ENCODE assay signal across 9 cellular contexts in genomic region chr3:39255503-39256325, GRCh38. TPM values are rescaled to one million over a fixed set of nuclear protein-coding genes. Genes with fewer than 3 reads are reported as not detected.
DNase-seq lines count a peak whose midpoint lies in the region; ATAC-seq and TF ChIP-seq lines count a peak whose summit lies in the region.
"Had no signal": no experiment of that assay in that cellular context is flagged by ENCODE, and none has a peak within 500 bp of the region (broad histone marks: within the 10 kb centered on the region; RNA-seq: fewer than 3 reads in every experiment).

No MANE protein-coding gene starts in this region.

- H3K36me3 ChIP-seq in left ventricle myocardium inferior (no peaks in the 10 kb centered on the region), mucosa of descending colon (ENCODE audit: low read depth) (no peaks in the 10 kb centered on the region), WERI-Rb-1 (no peaks in the 10 kb centered on the region)

- ATAC-seq in Right ventricle myocardium inferior (peak; percentile 51), HG02943 (IDR thresholded peaks at IDR 0.05; ENCODE audit: low read depth, unreplicated experiment) (peak; percentile 98), mucosa of descending colon (peak; percentile 85)

- DNase-seq in Right ventricle myocardium inferior (ENCODE audit: missing footprints) = peak; percentile 79
- no peak for DNase-seq in left ventricle myocardium inferior
- peak; percentile 20 for DNase-seq in RPMI7951 (ENCODE audit: low read depth)
- peak in 1 of 3 donors; percentile 13 for DNase-seq in mucosa of descending colon
- no peak for DNase-seq in WERI-Rb-1
- no peak for DNase-seq in iPS-NIHi11 (ENCODE audit: low spot score)
- no peak for DNase-seq in superior temporal gyrus (ENCODE audit: extremely low spot score)

- H3K27me3 ChIP-seq in left ventricle myocardium inferior (ENCODE audit: low read depth) = no peaks in the 10 kb centered on the region
- H3K27me3 ChIP-seq in WERI-Rb-1 (ENCODE audit: insufficient read depth, low read depth, severe bottlenecking) = no peaks in the 10 kb centered on the region

- TF ChIP-seq CTCF in left ventricle myocardium inferior (IDR thresholded peaks at IDR 0.05; ENCODE audit: borderline replicate concordance) (no peak), mucosa of descending colon (IDR thresholded peaks at IDR 0.05) (no peak), WERI-Rb-1 (IDR thresholded peaks at IDR 0.05; ENCODE audit: low read depth, low read length) (no peak)

- no peaks in the 10 kb centered on the region for H3K9me3 ChIP-seq in left ventricle myocardium inferior (replicated peaks)
- no peaks in the 10 kb centered on the region for H3K9me3 ChIP-seq in mucosa of descending colon
- no peaks in the 10 kb centered on the region for H3K9me3 ChIP-seq in WERI-Rb-1 (ENCODE audit: severe bottlenecking)

- no peak overlapping the region for H3K4me3 ChIP-seq in left ventricle myocardium inferior
- no peak overlapping the region for H3K4me3 ChIP-seq in mucosa of descending colon
- H3K4me3 ChIP-seq in WERI-Rb-1 (ENCODE audit: low read depth, low read length) = no peak overlapping the region

- H3K4me1 ChIP-seq in left ventricle myocardium inferior = peaks cover 24% of the 10 kb centered on the region
- H3K4me1 ChIP-seq in mucosa of descending colon (ENCODE audit: low read depth) = no peaks in the 10 kb centered on the region

- H3K27ac ChIP-seq in left ventricle myocardium inferior (replicated peaks) (no peak overlapping the region), WERI-Rb-1 (no peak overlapping the region)

- intact Hi-C loops in Right ventricle myocardium inferior (cut with DNase I) (no loop called here), left ventricle myocardium inferior (cut with micrococcal nuclease) (no loop called here), mucosa of descending colon (cut with DNase I, micrococcal nuclease) (no loop called here)

RNA-seq across cellular contexts. Expression of gene CX3CR1, which starts 24.1 kb away (rescaled TPM):
- total RNA-seq in Right ventricle myocardium inferior (2.1 TPM), left ventricle myocardium inferior (0.82 TPM), mucosa of descending colon (under 1 TPM; 0.67 to 0.94 (median 0.70) TPM)
- total RNA-seq in RPMI7951 (2014; rRNA removed; shearing (Covaris generic)) = under 0.01 TPM in 1 of 2 replicates, not detected in the other
- total RNA-seq: Daoy had no signal

Comparison
In these comparisons a context has a peak if more than half of its experiments do, and no peak if none do; other contexts are left out.
1. DNase-seq: peak in Right ventricle myocardium inferior (single experiment) and RPMI7951 (single experiment); none in left ventricle myocardium inferior (single experiment), WERI-Rb-1 (single experiment), iPS-NIHi11 (single experiment) and superior temporal gyrus (single experiment).
2. Peak in every context shown above with its lines, with median percentiles within 50 percentile points of each other: ATAC-seq.